8 cellular contexts compared by ENCODE assay signal in genomic region chr19:12295191-12295590, GRCh38. TPM values are rescaled to one million over a fixed set of nuclear protein-coding genes. Genes with fewer than 3 reads are reported as not detected.
DNase-seq lines count a peak whose midpoint lies in the region; ATAC-seq and TF ChIP-seq lines count a peak whose summit lies in the region.

No MANE protein-coding gene starts in this region.

- H3K36me3 ChIP-seq in gastroesophageal sphincter (no peaks in the 10 kb centered on the region), skeletal muscle tissue (ENCODE audit: control insufficient read depth in 3 of 3, insufficient read depth in 3 of 3, low read length in 3 of 3) (no peaks in the 10 kb centered on the region)

- H3K27me3 ChIP-seq in gastroesophageal sphincter (no peaks in the 10 kb centered on the region), skeletal muscle tissue (ENCODE audit: control insufficient read depth in 3 of 3, insufficient read depth in 3 of 3, low read length in 3 of 3) (no peaks in the 10 kb centered on the region)

- TF ChIP-seq POLR2A in gastroesophageal sphincter (IDR thresholded peaks at IDR 0.05) = no peak

- 36 to 43% methylated on average over 5 to 10 of the region's 11 CpGs for WGBS in gastroesophageal sphincter (ENCODE audit: low coverage in 1 of 2), 2 donors

- DNase-seq in RWPE1 (ENCODE audit: low spot score) (no peak), NCI-H345 (lab: John Stamatoyannopoulos, UW) (no peak), NCI-H187 (lab: John Stamatoyannopoulos, UW) (no peak)

- peak overlapping the region; percentile 92 to 95 (median 95) for H3K9ac ChIP-seq in skeletal muscle tissue (ENCODE audit: low read depth in 1 of 3, low read length in 3 of 3)

- CTCF ChIA-PET in RWPE1 (lab: Yijun Ruan, JAX) = no interaction called here

- peaks cover 0 to 43% (median 10%) of the 10 kb centered on the region in 3 donors for H3K4me1 ChIP-seq in gastroesophageal sphincter
- H3K4me1 ChIP-seq in skeletal muscle tissue (ENCODE audit: control insufficient read depth in 3 of 3, insufficient read depth in 3 of 3, low read length in 3 of 3) = peaks cover 12 to 23% (median 13%) of the 10 kb centered on the region in 3 donors

- no peak for TF ChIP-seq CTCF in RWPE1 (conservative IDR thresholded peaks at IDR 0.05; ENCODE audit: low read depth)
- no peak for TF ChIP-seq CTCF in gastroesophageal sphincter (IDR thresholded peaks at IDR 0.05)

- peak; percentile 25 for ATAC-seq in GM19395 (IDR thresholded peaks at IDR 0.05; ENCODE audit: unreplicated experiment)
- ATAC-seq in gastroesophageal sphincter = no peak
- ATAC-seq in HG02870 (IDR thresholded peaks at IDR 0.05; ENCODE audit: unreplicated experiment) = no peak
- no peak for ATAC-seq in GM18873 (IDR thresholded peaks at IDR 0.05; ENCODE audit: low FRiP score, unreplicated experiment)

- POLR2A ChIA-PET in RWPE1 (lab: Yijun Ruan, JAX; ENCODE audit: low non-redundant PET) = no interaction called here

- peak overlapping the region; percentile 71 to 92 for H3K4me3 ChIP-seq in gastroesophageal sphincter
- H3K4me3 ChIP-seq in skeletal muscle tissue (ENCODE audit: low read length in 3 of 3) = peak overlapping the region; percentile 87 to 90 (median 88)

- TF ChIP-seq EP300 in gastroesophageal sphincter (IDR thresholded peaks at IDR 0.05) = no peak

- H3K27ac ChIP-seq in RWPE1 (peak overlapping the region; percentile 85), gastroesophageal sphincter (peak overlapping the region; percentile 47 to 94 (median 92)), skeletal muscle tissue (ENCODE audit: low read depth, low read length) (peak overlapping the region; percentile 96)

- no peaks in the 10 kb centered on the region for H3K9me3 ChIP-seq in gastroesophageal sphincter
- H3K9me3 ChIP-seq in skeletal muscle tissue (ENCODE audit: control insufficient read depth in 3 of 3, low read length in 3 of 3) = no peaks in the 10 kb centered on the region

RNA-seq across cellular contexts. Expression of gene ZNF44, which starts 0.5 kb away (rescaled TPM):
- total RNA-seq in gastroesophageal sphincter = 10 to 100 TPM; 10.1 to 14.6 (median 11.3) TPM
- total RNA-seq in skeletal muscle tissue = 13.6 TPM

RNA-seq across cellular contexts. Expression of gene ZNF563, which starts 38.2 kb away (rescaled TPM):
- total RNA-seq in gastroesophageal sphincter = 1 to 10 TPM; 1.6 to 7.6 (median 5.5) TPM
- 3.1 TPM for total RNA-seq in skeletal muscle tissue
